In the genomic region with DNA sequence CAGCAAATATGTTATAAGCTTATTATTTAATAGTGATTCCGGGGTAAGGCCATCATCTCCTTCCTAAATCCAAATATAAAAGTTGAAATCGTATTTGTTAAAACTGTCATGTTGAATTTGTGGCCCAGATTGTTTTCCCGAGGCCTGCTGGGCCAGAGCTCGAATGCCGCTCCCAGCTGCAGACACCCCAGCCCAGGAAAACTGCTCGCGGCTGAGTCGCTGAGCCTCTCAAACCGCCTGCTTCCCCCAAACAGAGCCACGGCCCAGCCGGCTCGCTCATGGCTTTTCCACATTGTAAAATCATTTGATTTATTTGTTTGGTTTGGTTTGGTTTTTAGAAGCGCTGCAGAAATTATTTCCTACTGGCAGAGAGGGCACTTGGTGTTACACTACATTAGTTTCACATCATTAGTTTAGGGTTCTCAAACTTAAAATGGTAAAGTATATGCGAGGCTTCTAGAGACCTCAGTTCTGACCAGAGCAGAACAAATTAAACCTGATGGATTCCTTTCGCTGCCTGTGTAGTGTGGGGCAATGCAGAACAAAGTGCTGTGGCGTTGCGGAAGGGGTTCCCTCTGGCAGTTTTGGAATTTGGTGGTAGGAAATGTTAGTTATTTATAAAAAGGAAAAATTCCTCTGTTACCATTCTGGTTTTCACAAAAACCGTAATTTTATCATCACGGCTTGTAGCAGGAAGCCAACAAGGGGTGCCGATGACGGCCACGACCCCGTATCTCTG, we compare ENCODE assay signal across 9 cellular contexts.
DNase-seq lines count a peak whose midpoint lies in the region; TF ChIP-seq lines count a peak whose summit lies in the region.
"Had no signal": no experiment of that assay in that cellular context is flagged by ENCODE, and none has a peak within 500 bp of the region (broad histone marks: within the 10 kb centered on the region; RNA-seq: fewer than 3 reads in every experiment).

No MANE protein-coding gene starts in this region.

- TF ChIP-seq CTCF in RWPE1 (conservative IDR thresholded peaks at IDR 0.05; ENCODE audit: low read depth) (no peak), fibroblast of villous mesenchyme (IDR thresholded peaks at IDR 0.05; ENCODE audit: insufficient read depth, low read depth, low read length) (no peak)

- CTCF ChIA-PET in RWPE1 (lab: Yijun Ruan, JAX) = interaction anchor here (0.5 to 1.8 kb wide), 39 partner anchors 12 to 453 kb away, joined by 3 to 32 read pairs (median 4); a partner anchor contains a TSS

- DNase-seq in DMS153 treated with DMSO at 0.1 percent for 48 hours (lab: John Stamatoyannopoulos, UW; ENCODE audit: unreplicated experiment) (peak; percentile 10), DMS153 (lab: John Stamatoyannopoulos, UW) (no peak), RWPE1 (ENCODE audit: low spot score) (no peak), fibroblast of villous mesenchyme (ENCODE audit: low read depth) (peak; percentile 54), skeletal muscle cell (ENCODE audit: low read depth) (no peak), NCI-H2196 (lab: John Stamatoyannopoulos, UW; ENCODE audit: unreplicated experiment) (no peak), NCI-H1436 (lab: John Stamatoyannopoulos, UW) (no peak), hepatic stellate cell (ENCODE audit: low spot score) (no peak)

- H3K27ac ChIP-seq in RWPE1 = peak overlapping the region; percentile 92
- H3K27ac ChIP-seq: 22Rv1 had no signal

- POLR2A ChIA-PET in RWPE1 (lab: Yijun Ruan, JAX; ENCODE audit: low non-redundant PET) = interaction anchor here (0.6 kb wide), 1 partner anchor 284 kb away, joined by 7 read pairs; no protein-coding TSS in a partner anchor

- H3K4me3 ChIP-seq in fibroblast of villous mesenchyme (ENCODE audit: low read depth, low read length) (peak overlapping the region; percentile 48), skeletal muscle cell (ENCODE audit: low read depth, low read length) (peak overlapping the region; percentile 45)

Comparison
In these comparisons a context has a peak if more than half of its experiments do, and no peak if none do; other contexts are left out.
1. DNase-seq: peak in DMS153 treated with DMSO at 0.1 percent for 48 hours (single experiment) and fibroblast of villous mesenchyme (single experiment); none in DMS153 (single experiment), RWPE1 (single experiment), skeletal muscle cell (single experiment), NCI-H2196 (single experiment), NCI-H1436 (single experiment) and hepatic stellate cell (single experiment).